ENCODE assay signal across 8 cellular contexts in genomic region chr9:124660341-124660801, GRCh38.
DNase-seq lines count a peak whose midpoint lies in the region; ATAC-seq and TF ChIP-seq lines count a peak whose summit lies in the region.

No MANE protein-coding gene starts in this region.

- H3K9ac ChIP-seq in HUES6 (ENCODE audit: low read length) = peak overlapping the region; percentile 85
- no peak overlapping the region for H3K9ac ChIP-seq in mesendoderm (ENCODE audit: low read length)

- no peak overlapping the region for H2BK5ac ChIP-seq in mesendoderm (ENCODE audit: low read length)

- no peaks in the 10 kb centered on the region for H3K36me3 ChIP-seq in HUES6 (ENCODE audit: control insufficient read depth, insufficient read depth, low read length)
- no peaks in the 10 kb centered on the region for H3K36me3 ChIP-seq in mesendoderm (ENCODE audit: control insufficient read depth, insufficient read depth, low read length)
- no peaks in the 10 kb centered on the region for H3K36me3 ChIP-seq in upper lobe of left lung

- no peak overlapping the region for H3K4me2 ChIP-seq in mesendoderm (ENCODE audit: low read length)

- H3K79me2 ChIP-seq in mesendoderm (ENCODE audit: control insufficient read depth, insufficient read depth, low read length) = peaks cover 2% of the 10 kb centered on the region

- no peak overlapping the region for H2BK15ac ChIP-seq in mesendoderm (replicated peaks; ENCODE audit: low read depth)

- no peaks in the 10 kb centered on the region for H3K36me3 Mint-ChIP-seq in dendritic cell treated with granulocyte-macrophage colony-stimulating factor and Interleukin-4, amounts not matched to agents 40 ng/mL and 50 ng/mL, for 4 days (ENCODE audit: low read depth)

- no peak overlapping the region for H3K4ac ChIP-seq in mesendoderm (ENCODE audit: low read depth, low read length)

- H3K4me1 Mint-ChIP-seq in dendritic cell treated with granulocyte-macrophage colony-stimulating factor and Interleukin-4, amounts not matched to agents 40 ng/mL and 50 ng/mL, for 4 days (ENCODE audit: low read depth) = peaks cover 29% of the 10 kb centered on the region

- peak overlapping the region; percentile 6 for H3K56ac ChIP-seq in mesendoderm (ENCODE audit: low read length)

- H4K8ac ChIP-seq in mesendoderm (ENCODE audit: low read depth, low read length) = no peak overlapping the region

- H3K27me3 Mint-ChIP-seq in dendritic cell treated with granulocyte-macrophage colony-stimulating factor and Interleukin-4, amounts not matched to agents 40 ng/mL and 50 ng/mL, for 4 days = no peaks in the 10 kb centered on the region

- H3K4me3 ChIP-seq in HUES6 (ENCODE audit: low read depth, low read length) = peak overlapping the region; percentile 65
- H3K4me3 ChIP-seq in mesendoderm (ENCODE audit: low read length) = no peak overlapping the region
- peak overlapping the region in 3 of 4 donors; percentile 42 to 55 (median 54) for H3K4me3 ChIP-seq in upper lobe of left lung

- no peaks in the 10 kb centered on the region for H3K9me3 Mint-ChIP-seq in dendritic cell treated with granulocyte-macrophage colony-stimulating factor and Interleukin-4, amounts not matched to agents 40 ng/mL and 50 ng/mL, for 4 days

- ATAC-seq in upper lobe of left lung (ENCODE audit: low FRiP score in 2 of 2) = no peak
- ATAC-seq in GM19351 (IDR thresholded peaks at IDR 0.05; ENCODE audit: unreplicated experiment) = no peak

- intact Hi-C loops in dendritic cell treated with granulocyte-macrophage colony-stimulating factor and Interleukin-4, amounts not matched to agents 40 ng/mL and 50 ng/mL, for 4 days (cut with micrococcal nuclease) = no loop called here

- H4K5ac ChIP-seq in mesendoderm (ENCODE audit: low read length) = no peak overlapping the region

- no CpG with 5 or more reads among the region's 11 CpGs for WGBS in mesendoderm (ENCODE audit: extremely low coverage, insufficient coverage, low lambda C conversion rate)
- 3 to 9% methylated on average over 11 of the region's 11 CpGs for WGBS in upper lobe of left lung, 2 donors

- peaks cover 4% of the 10 kb centered on the region for H3K79me1 ChIP-seq in mesendoderm (ENCODE audit: low read length)

- peak overlapping the region; percentile 41 for H3K18ac ChIP-seq in mesendoderm (ENCODE audit: low read length)

- no peak for TF ChIP-seq EP300 in upper lobe of left lung (IDR thresholded peaks at IDR 0.05)

- H3K27ac ChIP-seq in HUES6 (ENCODE audit: low read depth, low read length) (peak overlapping the region; percentile 76; the same call in 1 of the 2 replicates), mesendoderm (ENCODE audit: low read depth, low read length) (peak overlapping the region; percentile 49), upper lobe of left lung (peak overlapping the region; percentile 46 to 86 (median 76))

- H2AK5ac ChIP-seq in mesendoderm (ENCODE audit: low read length) = no peak overlapping the region

- peak overlapping the region; percentile 23 for H3K4me3 Mint-ChIP-seq in dendritic cell treated with granulocyte-macrophage colony-stimulating factor and Interleukin-4, amounts not matched to agents 40 ng/mL and 50 ng/mL, for 4 days

- DNase-seq in DMS 273 treated with DMSO at 0.1 percent for 48 hours (lab: John Stamatoyannopoulos, UW) (peak; percentile 40), SHP77 (lab: John Stamatoyannopoulos, UW) (peak; percentile 27 to 54), mesendoderm (peak; percentile 57), upper lobe of left lung (no peak), SKM-1 (lab: John Stamatoyannopoulos, UW; ENCODE audit: unreplicated experiment) (no peak)

- peak overlapping the region; percentile 73 for H2BK120ac ChIP-seq in mesendoderm (ENCODE audit: low read depth, low read length)

- H3K4me1 ChIP-seq in HUES6 (ENCODE audit: control insufficient read depth, insufficient read depth, low read length) (peaks cover 15% of the 10 kb centered on the region), mesendoderm (ENCODE audit: control insufficient read depth, low read depth, low read length) (peaks cover 7% of the 10 kb centered on the region), upper lobe of left lung (peaks cover 6 to 38% (median 13%) of the 10 kb centered on the region in 4 donors)

- no peaks in the 10 kb centered on the region for H3K9me3 ChIP-seq in HUES6 (ENCODE audit: control insufficient read depth, insufficient read depth, low read depth, low read length)
- no peaks in the 10 kb centered on the region for H3K9me3 ChIP-seq in upper lobe of left lung

- H3K27me3 ChIP-seq in HUES6 (ENCODE audit: control insufficient read depth, insufficient read depth, low read length) (no peaks in the 10 kb centered on the region), mesendoderm (ENCODE audit: insufficient read depth, low read length, poor library complexity) (no peaks in the 10 kb centered on the region), upper lobe of left lung (no peaks in the 10 kb centered on the region)

- H3K27ac Mint-ChIP-seq in dendritic cell treated with granulocyte-macrophage colony-stimulating factor and Interleukin-4, amounts not matched to agents 40 ng/mL and 50 ng/mL, for 4 days = no peak overlapping the region

- TF ChIP-seq POLR2A in upper lobe of left lung (IDR thresholded peaks at IDR 0.05) = no peak

- no peak overlapping the region for H3K23ac ChIP-seq in mesendoderm (ENCODE audit: low read length)

- TF ChIP-seq CTCF in upper lobe of left lung (IDR thresholded peaks at IDR 0.05) = no peak

Comparison
In these comparisons a context has a peak if more than half of its experiments do, and no peak if none do; other contexts are left out.
1. DNase-seq: peak in DMS 273 treated with DMSO at 0.1 percent for 48 hours (single experiment), SHP77 (2 of 2) and mesendoderm (single experiment); none in upper lobe of left lung (0 of 2) and SKM-1 (single experiment).
2. Peak in every context shown above with its lines, with median percentiles within 50 percentile points of each other: H3K27ac ChIP-seq.